ENCODE assay signal across 1 cellular context in genomic region chr18:57848374-57848773, GRCh38. TPM values are rescaled to one million over a fixed set of nuclear protein-coding genes. Genes with fewer than 3 reads are reported as not detected.
"Had no signal": no experiment of that assay in that cellular context is flagged by ENCODE, and none has a peak within 500 bp of the region (broad histone marks: within the 10 kb centered on the region; RNA-seq: fewer than 3 reads in every experiment).

No MANE protein-coding gene starts in this region.

RNA-seq across cellular contexts. Expression of gene ATP8B1, which starts 45.3 kb away (rescaled TPM):
- total RNA-seq: natural killer cell had no signal
